Comparison of ENCODE assay signal across 23 cellular contexts in the genomic region with DNA sequence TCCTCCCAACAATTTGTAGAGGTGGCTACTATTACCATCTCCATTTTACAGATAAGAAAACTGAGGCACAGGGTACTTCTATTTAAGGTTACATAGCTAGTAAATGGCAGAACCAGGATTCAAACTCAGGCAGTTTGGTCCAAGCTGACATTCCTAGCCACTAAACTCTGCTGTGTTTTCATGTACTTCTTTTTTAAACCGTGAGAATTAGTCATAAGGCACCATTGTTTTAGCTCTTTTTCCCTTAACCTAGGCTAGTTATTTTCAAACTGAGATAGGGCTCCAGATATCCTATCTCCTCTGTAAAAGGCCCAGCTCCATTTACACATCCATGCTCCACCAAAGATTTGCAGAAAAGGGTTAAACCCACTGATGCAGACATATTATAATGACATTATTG.
"Had no signal": no experiment of that assay in that cellular context is flagged by ENCODE, and none has a peak within 500 bp of the region (broad histone marks: within the 10 kb centered on the region; RNA-seq: fewer than 3 reads in every experiment).

No MANE protein-coding gene starts in this region.

- H3K36me3 ChIP-seq: ascending aorta, breast epithelium, gastrocnemius medialis, left lung, prostate gland had no signal

- H3K27ac ChIP-seq: ascending aorta, breast epithelium, heart left ventricle, left lung, prostate gland, stomach had no signal

- H3K9me3 Mint-ChIP-seq: activated CD8-positive, alpha-beta T cell treated with anti-CD3 and anti-CD28 coated beads for 36 hours; activated T-cell treated with anti-CD3 and anti-CD28 coated beads, Interleukin-2, amount 50 U/mL, for 24 hours; dendritic cell treated with granulocyte-macrophage colony-stimulating factor and Interleukin-4, amounts not matched to agents 40 ng/mL and 50 ng/mL, for 4 days; effector memory CD8-positive, alpha-beta T cell; nephron progenitor cell; T-helper 2 cell treated with Interferon-gamma antibody and Interleukin-4, amounts not matched to agents 5 μg/mL and 100 μg/mL, for 36 hours; type B pancreatic cell; WTC11 had no signal

- H3K4me3 ChIP-seq: ascending aorta, breast epithelium, gastrocnemius medialis, heart left ventricle, left lung, prostate gland, smooth muscle cell, stomach had no signal

- H3K9ac ChIP-seq: SK-N-SH had no signal

- H3K9me3 ChIP-seq: ascending aorta, breast epithelium, gastrocnemius medialis, heart left ventricle, left lung, prostate gland, SK-N-SH, stomach had no signal

- H3K27me3 Mint-ChIP-seq: activated CD4-positive, alpha-beta T cell treated with anti-CD3 and anti-CD28 coated beads for 36 hours; dendritic cell treated with granulocyte-macrophage colony-stimulating factor and Interleukin-4, amounts not matched to agents 40 ng/mL and 50 ng/mL, for 4 days; type B pancreatic cell had no signal

- ATAC-seq: activated CD4-positive, alpha-beta T cell treated with anti-CD3 and anti-CD28 coated beads for 36 hours; activated CD8-positive, alpha-beta T cell treated with anti-CD3 and anti-CD28 coated beads for 36 hours; effector memory CD8-positive, alpha-beta T cell; gastrocnemius medialis; heart left ventricle; left lung; sciatic nerve; WTC11 had no signal

- H3K4me3 Mint-ChIP-seq: activated CD4-positive, alpha-beta T cell treated with anti-CD3 and anti-CD28 coated beads for 36 hours; activated CD8-positive, alpha-beta T cell treated with anti-CD3 and anti-CD28 coated beads for 36 hours; activated T-cell treated with anti-CD3 and anti-CD28 coated beads, Interleukin-2, amount 50 U/mL, for 24 hours; dendritic cell treated with granulocyte-macrophage colony-stimulating factor and Interleukin-4, amounts not matched to agents 40 ng/mL and 50 ng/mL, for 4 days; effector memory CD8-positive, alpha-beta T cell; nephron progenitor cell; T-helper 2 cell treated with Interferon-gamma antibody and Interleukin-4, amounts not matched to agents 5 μg/mL and 100 μg/mL, for 36 hours; type B pancreatic cell; WTC11 had no signal

- H3K4me2 ChIP-seq: SK-N-SH, smooth muscle cell had no signal

- H3K27me3 ChIP-seq: ascending aorta, breast epithelium, gastrocnemius medialis, heart left ventricle, left lung, stomach had no signal

- H3K36me3 Mint-ChIP-seq: WTC11 had no signal

- H3K4me1 ChIP-seq: breast epithelium, prostate gland had no signal

- DNase-seq: activated CD4-positive, alpha-beta T cell treated with anti-CD3 and anti-CD28 coated beads for 36 hours; activated CD8-positive, alpha-beta T cell treated with anti-CD3 and anti-CD28 coated beads for 36 hours; activated naive CD4-positive, alpha-beta T cell treated with anti-CD3 and anti-CD28 coated beads, Interleukin-2, amount 50 U/mL, for 16 hours; activated T-cell treated with anti-CD3 and anti-CD28 coated beads, Interleukin-2, amount 50 U/mL, for 24 hours; effector memory CD8-positive, alpha-beta T cell; erythroblast; gastrocnemius medialis; heart left ventricle; left lung; nephron progenitor cell; nucleus accumbens; SK-N-SH; stimulated activated CD4-positive, alpha-beta T cell treated with anti-CD3 and anti-CD28 coated beads, Interleukin-4, amount 100 ng/mL, for 1 hour; stomach had no signal

- H3K27ac Mint-ChIP-seq: activated CD4-positive, alpha-beta T cell treated with anti-CD3 and anti-CD28 coated beads for 36 hours; activated CD8-positive, alpha-beta T cell treated with anti-CD3 and anti-CD28 coated beads for 36 hours; activated T-cell treated with anti-CD3 and anti-CD28 coated beads, Interleukin-2, amount 50 U/mL, for 24 hours; dendritic cell treated with granulocyte-macrophage colony-stimulating factor and Interleukin-4, amounts not matched to agents 40 ng/mL and 50 ng/mL, for 4 days; effector memory CD8-positive, alpha-beta T cell; T-helper 2 cell treated with Interferon-gamma antibody and Interleukin-4, amounts not matched to agents 5 μg/mL and 100 μg/mL, for 36 hours; type B pancreatic cell had no signal
